8 cellular contexts compared by ENCODE assay signal in genomic region chr6:36027501-36028087, GRCh38. TPM values are rescaled to one million over a fixed set of nuclear protein-coding genes. Genes with fewer than 3 reads are reported as not detected.
DNase-seq lines count a peak whose midpoint lies in the region; TF ChIP-seq lines count a peak whose summit lies in the region.

TSS of gene MAPK14 (plus strand) at chr6:36027808. CDS start at chr6:36028158, 350 bp downstream.

- H3K4me1 Mint-ChIP-seq in nephron, result peaks cover 48% of the 10 kb centered on the region
- H3K4me1 Mint-ChIP-seq in stimulated activated naive CD8-positive, alpha-beta T cell treated with anti-CD3 and anti-CD28 coated beads, Interleukin-15, Interleukin-2, amounts not matched to agents 100 ng/mL and 50 ng/mL, for 24 hours (ENCODE audit: low read depth), result peaks cover 47% of the 10 kb centered on the region

- DNase-seq in GDM1 (lab: John Stamatoyannopoulos, UW) (peak; percentile 99), HAP-1 (ENCODE audit: low spot score in 2 of 2) (peak; percentile 99 to 100), MG63 (peak; percentile 97), SHP77 treated with DMSO at 0.1 percent for 48 hours (lab: John Stamatoyannopoulos, UW) (peak; percentile 98), fibroblast of pulmonary artery (ENCODE audit: low read depth) (peak; percentile 100)
- peak; percentile 99 for DNase-seq in activated effector memory CD4-positive, alpha-beta T cell treated with anti-CD3 and anti-CD28 coated beads, Interleukin-2, amount 50 U/mL, for 16 hours

- peak within 1 kb of the TSS; percentile 91 to 96 (median 92) for H3K27ac Mint-ChIP-seq in nephron
- H3K27ac Mint-ChIP-seq in stimulated activated naive CD8-positive, alpha-beta T cell treated with anti-CD3 and anti-CD28 coated beads, Interleukin-15, Interleukin-2, amounts not matched to agents 100 ng/mL and 50 ng/mL, for 24 hours, result peak within 1 kb of the TSS; percentile 95

- peaks cover 20% of the 10 kb centered on the region for H3K4me1 ChIP-seq in HAP-1

- H3K36me3 ChIP-seq in HAP-1 (replicated peaks), result no peaks in the 10 kb centered on the region
- H3K36me3 ChIP-seq in MG63, result peaks cover 3% of the 10 kb centered on the region; the same call in 1 of the 2 replicates

- H3K27me3 Mint-ChIP-seq in nephron (ENCODE audit: low read depth), result peaks cover 28% of the 10 kb centered on the region
- peaks cover 22% of the 10 kb centered on the region for H3K27me3 Mint-ChIP-seq in stimulated activated naive CD8-positive, alpha-beta T cell treated with anti-CD3 and anti-CD28 coated beads, Interleukin-15, Interleukin-2, amounts not matched to agents 100 ng/mL and 50 ng/mL, for 24 hours

- in situ Hi-C loops in HAP-1 (cut with MboI; ENCODE audit: low sequenced_read_pairs), result loop anchor here (5.0 kb wide), 1 partner anchor 70 kb away; no protein-coding TSS in a partner anchor

- H3K4me3 Mint-ChIP-seq in nephron, result peak within 1 kb of the TSS; percentile 88 to 95 (median 94)
- H3K4me3 Mint-ChIP-seq in stimulated activated naive CD8-positive, alpha-beta T cell treated with anti-CD3 and anti-CD28 coated beads, Interleukin-15, Interleukin-2, amounts not matched to agents 100 ng/mL and 50 ng/mL, for 24 hours, result peak within 1 kb of the TSS; percentile 96

- TF ChIP-seq CTCF in fibroblast of pulmonary artery (IDR thresholded peaks at IDR 0.05; ENCODE audit: low read length, missing control alignments) (peak; percentile 87), nephron (IDR thresholded peaks at IDR 0.05; ENCODE audit: unreplicated experiment in 3 of 3) (peak; percentile 75 to 89 (median 86))

- H3K36me3 Mint-ChIP-seq in nephron (ENCODE audit: low read depth), result no peaks in the 10 kb centered on the region
- H3K36me3 Mint-ChIP-seq in stimulated activated naive CD8-positive, alpha-beta T cell treated with anti-CD3 and anti-CD28 coated beads, Interleukin-15, Interleukin-2, amounts not matched to agents 100 ng/mL and 50 ng/mL, for 24 hours (ENCODE audit: low read depth), result peaks cover 11% of the 10 kb centered on the region

- no peaks in the 10 kb centered on the region for H3K27me3 ChIP-seq in HAP-1 (ENCODE audit: low read depth)
- no peaks in the 10 kb centered on the region for H3K27me3 ChIP-seq in MG63

- H3K9me3 ChIP-seq in HAP-1, result no peaks in the 10 kb centered on the region
- no peaks in the 10 kb centered on the region for H3K9me3 ChIP-seq in MG63

- no peaks in the 10 kb centered on the region for H3K9me3 Mint-ChIP-seq in nephron
- H3K9me3 Mint-ChIP-seq in stimulated activated naive CD8-positive, alpha-beta T cell treated with anti-CD3 and anti-CD28 coated beads, Interleukin-15, Interleukin-2, amounts not matched to agents 100 ng/mL and 50 ng/mL, for 24 hours, result no peaks in the 10 kb centered on the region

- H3K4me3 ChIP-seq in HAP-1 (peak within 1 kb of the TSS; percentile 87), MG63 (peak within 1 kb of the TSS; percentile 84), fibroblast of pulmonary artery (replicated peaks; ENCODE audit: low read depth, low read length) (peak within 1 kb of the TSS; percentile 93)

RNA-seq across cellular contexts. Expression of gene MAPK14, which starts in this region (rescaled TPM):
- total RNA-seq in MG63 (2014; rRNA removed; shearing (Covaris generic); ENCODE audit: low replicate concordance), result 24.7 and 28.6 TPM in 2 replicates

Comparison
In these comparisons a context has a peak if more than half of its experiments do, and no peak if none do; other contexts are left out.
1. Peak in every context shown above with its lines: DNase-seq and H3K4me3 ChIP-seq.